In genomic region chr4:147088141-147088540, GRCh38 we compare ENCODE assay signal across 25 cellular contexts.
DNase-seq lines count a peak whose midpoint lies in the region; ATAC-seq and TF ChIP-seq lines count a peak whose summit lies in the region.
"Had no signal": no experiment of that assay in that cellular context is flagged by ENCODE, and none has a peak within 500 bp of the region (broad histone marks: within the 10 kb centered on the region; RNA-seq: fewer than 3 reads in every experiment).

No MANE protein-coding gene starts in this region.

- ATAC-seq in GM23338 = no peak
- no peak for ATAC-seq in thoracic aorta (ENCODE audit: insufficient number of reproducible peaks, low FRiP score, low read depth)
- no peak for ATAC-seq in effector memory CD8-positive, alpha-beta T cell (replicated peaks)
- ATAC-seq: HCT116; stimulated activated naive CD8-positive, alpha-beta T cell treated with anti-CD3 and anti-CD28 coated beads, Interleukin-15, Interleukin-2, amounts not matched to agents 100 U/mL and 50 U/mL, for 24 hours had no signal

- H3K4me1 ChIP-seq in GM23338 (ENCODE audit: insufficient read depth) (peaks cover 11% of the 10 kb centered on the region; the same call in 1 of the 2 replicates), thoracic aorta (ENCODE audit: control insufficient read depth in 1 of 2, low read depth in 2 of 2) (peaks cover 0 to 4% of the 10 kb centered on the region in 2 donors)
- H3K4me1 ChIP-seq: ascending aorta, parathyroid adenoma had no signal

- no peak overlapping the region for H3K27ac Mint-ChIP-seq in GM23338
- peak overlapping the region; percentile 78 for H3K27ac Mint-ChIP-seq in chondrocyte (ENCODE audit: unreplicated experiment)
- no peak overlapping the region for H3K27ac Mint-ChIP-seq in effector memory CD8-positive, alpha-beta T cell
- H3K27ac Mint-ChIP-seq: activated naive CD8-positive, alpha-beta T cell treated with anti-CD3 and anti-CD28 coated beads for 36 hours; dendritic cell treated with granulocyte-macrophage colony-stimulating factor and Interleukin-4, amounts not matched to agents 40 ng/mL and 50 ng/mL, for 4 days; endodermal cell; neural progenitor cell had no signal

- H3F3A ChIP-seq in GM23338 (replicated peaks; ENCODE audit: low read depth) = no peaks in the 10 kb centered on the region

- H3K27ac ChIP-seq in GM23338 (ENCODE audit: low read depth) (no peak overlapping the region), thoracic aorta (no peak overlapping the region), RWPE1 (no peak overlapping the region)
- H3K27ac ChIP-seq: ascending aorta, cardiac muscle cell, neural progenitor cell, parathyroid adenoma had no signal

- H3K4me2 ChIP-seq in GM23338 = no peak overlapping the region
- H3K4me2 ChIP-seq: smooth muscle cell had no signal

- no peak for DNase-seq in GM23338 (ENCODE audit: low spot score)
- no peak for DNase-seq in chondrocyte (ENCODE audit: low spot score)
- DNase-seq in fibroblast of the conjunctiva (ENCODE audit: low read depth) = peak; percentile 34
- DNase-seq in thoracic aorta (ENCODE audit: low spot score) = no peak
- no peak for DNase-seq in central memory CD4-positive, alpha-beta T cell
- DNase-seq in SK-N-DZ (ENCODE audit: low spot score) = no peak
- no peak for DNase-seq in effector memory CD8-positive, alpha-beta T cell
- no peak for DNase-seq in RWPE1 (ENCODE audit: low spot score)
- DNase-seq: activated CD4-positive, alpha-beta T cell treated with anti-CD3 and anti-CD28 coated beads for 48 hours; activated naive CD8-positive, alpha-beta T cell treated with anti-CD3 and anti-CD28 coated beads for 36 hours; C1 segment of cervical spinal cord; endodermal cell; mesendoderm; NCI-H146; NCI-H2107; stimulated activated CD4-positive, alpha-beta T cell treated with anti-CD3 and anti-CD28 coated beads, Interleukin-1b, Interleukin-23, amount 100 ng/mL, for 48 hours; stimulated activated naive CD8-positive, alpha-beta T cell treated with anti-CD3 and anti-CD28 coated beads, Interleukin-15, Interleukin-2, amounts not matched to agents 100 U/mL and 50 U/mL, for 24 hours; SW 1271 had no signal

- H3K36me3 Mint-ChIP-seq in GM23338 (ENCODE audit: low read depth) (no peaks in the 10 kb centered on the region), chondrocyte (ENCODE audit: low read depth) (no peaks in the 10 kb centered on the region)
- H3K36me3 Mint-ChIP-seq in effector memory CD8-positive, alpha-beta T cell (ENCODE audit: insufficient read depth) = no peaks in the 10 kb centered on the region
- H3K36me3 Mint-ChIP-seq: activated naive CD8-positive, alpha-beta T cell treated with anti-CD3 and anti-CD28 coated beads for 36 hours; neural progenitor cell had no signal

- H3K36me3 ChIP-seq in GM23338 (ENCODE audit: insufficient read depth) = no peaks in the 10 kb centered on the region
- H3K36me3 ChIP-seq in thoracic aorta = no peaks in the 10 kb centered on the region
- H3K36me3 ChIP-seq: ascending aorta, cardiac muscle cell, neural progenitor cell had no signal

- no peaks in the 10 kb centered on the region for H3K9me2 ChIP-seq in GM23338 (ENCODE audit: insufficient read depth)

- H2AFZ ChIP-seq in GM23338 = peak overlapping the region; percentile 82
- H2AFZ ChIP-seq: parathyroid adenoma had no signal

- CTCF ChIA-PET in RWPE1 (lab: Yijun Ruan, JAX) = no interaction called here

- POLR2A ChIA-PET in RWPE1 (lab: Yijun Ruan, JAX; ENCODE audit: low non-redundant PET) = no interaction called here

- no peaks in the 10 kb centered on the region for H3K79me2 ChIP-seq in GM23338 (replicated peaks; ENCODE audit: insufficient read depth)
- H3K79me2 ChIP-seq: parathyroid adenoma had no signal

- H3K4me3 ChIP-seq in GM23338 = no peak overlapping the region
- H3K4me3 ChIP-seq in thoracic aorta = peak overlapping the region; percentile 41
- H3K4me3 ChIP-seq: cardiac muscle cell, neural progenitor cell, smooth muscle cell had no signal

- H3K4me3 Mint-ChIP-seq in GM23338 (no peak overlapping the region), chondrocyte (ENCODE audit: unreplicated experiment) (peak overlapping the region; percentile 38)
- no peak overlapping the region for H3K4me3 Mint-ChIP-seq in effector memory CD8-positive, alpha-beta T cell
- H3K4me3 Mint-ChIP-seq: activated naive CD8-positive, alpha-beta T cell treated with anti-CD3 and anti-CD28 coated beads for 36 hours; dendritic cell treated with granulocyte-macrophage colony-stimulating factor and Interleukin-4, amounts not matched to agents 40 ng/mL and 50 ng/mL, for 4 days; endodermal cell; neural progenitor cell had no signal

- H3K4me1 Mint-ChIP-seq in GM23338 (peaks cover 14% of the 10 kb centered on the region), chondrocyte (ENCODE audit: low read depth) (peaks cover 31% of the 10 kb centered on the region)
- H3K4me1 Mint-ChIP-seq in effector memory CD8-positive, alpha-beta T cell (ENCODE audit: low read depth in 2 of 2) = no peaks in the 10 kb centered on the region
- H3K4me1 Mint-ChIP-seq: activated naive CD8-positive, alpha-beta T cell treated with anti-CD3 and anti-CD28 coated beads for 36 hours had no signal

- no peaks in the 10 kb centered on the region for H4K20me1 ChIP-seq in GM23338 (replicated peaks; ENCODE audit: insufficient read depth)

- TF ChIP-seq CTCF in GM23338 (conservative IDR thresholded peaks at IDR 0.05; ENCODE audit: low read depth in 2 of 2) (no peak), chondrocyte (IDR thresholded peaks at IDR 0.05) (no peak), thoracic aorta (IDR thresholded peaks at IDR 0.05) (no peak), RWPE1 (conservative IDR thresholded peaks at IDR 0.05; ENCODE audit: low read depth) (no peak)

- no peaks in the 10 kb centered on the region for H3K9me3 Mint-ChIP-seq in GM23338
- H3K9me3 Mint-ChIP-seq in chondrocyte (ENCODE audit: low read depth) = no peaks in the 10 kb centered on the region
- no peaks in the 10 kb centered on the region for H3K9me3 Mint-ChIP-seq in effector memory CD8-positive, alpha-beta T cell
- H3K9me3 Mint-ChIP-seq: activated naive CD8-positive, alpha-beta T cell treated with anti-CD3 and anti-CD28 coated beads for 36 hours; dendritic cell treated with granulocyte-macrophage colony-stimulating factor and Interleukin-4, amounts not matched to agents 40 ng/mL and 50 ng/mL, for 4 days; endodermal cell; neural progenitor cell had no signal

- H3K27me3 ChIP-seq in GM23338 (ENCODE audit: insufficient read depth) = no peaks in the 10 kb centered on the region
- no peaks in the 10 kb centered on the region for H3K27me3 ChIP-seq in thoracic aorta (replicated peaks; ENCODE audit: insufficient read depth)
- H3K27me3 ChIP-seq: ascending aorta, cardiac muscle cell, neural progenitor cell had no signal

- H3K27me3 Mint-ChIP-seq in GM23338 (ENCODE audit: insufficient read depth, low read depth, poor library complexity) = no peaks in the 10 kb centered on the region
- H3K27me3 Mint-ChIP-seq in chondrocyte (ENCODE audit: low read depth) = no peaks in the 10 kb centered on the region
- H3K27me3 Mint-ChIP-seq in effector memory CD8-positive, alpha-beta T cell = peaks cover 25 to 39% of the 10 kb centered on the region in 2 donors
- H3K27me3 Mint-ChIP-seq: dendritic cell treated with granulocyte-macrophage colony-stimulating factor and Interleukin-4, amounts not matched to agents 40 ng/mL and 50 ng/mL, for 4 days had no signal

- no peaks in the 10 kb centered on the region for H3K9me3 ChIP-seq in thoracic aorta
- H3K9me3 ChIP-seq: ascending aorta had no signal

TF ChIP-seq in GM23338, 12 proteins besides CTCF, POLR2A, EP300 and RAD21:
- TF ChIP-seq JUNB (IDR thresholded peaks at IDR 0.05; ENCODE audit: unreplicated experiment) (no peak), ETS1 (IDR thresholded peaks at IDR 0.05) (no peak), ZNF114 (CRISPR knock-in tag; IDR thresholded peaks at IDR 0.05) (no peak), ZNF331 (CRISPR knock-in tag; IDR thresholded peaks at IDR 0.05; ENCODE audit: low read depth) (no peak), EZH2phosphoT487 (IDR thresholded peaks at IDR 0.05; ENCODE audit: unreplicated experiment) (no peak), CREB1 (CRISPR knock-in tag; IDR thresholded peaks at IDR 0.05; ENCODE audit: low read depth) (no peak), EZH2 (IDR thresholded peaks at IDR 0.05; ENCODE audit: low read depth, unreplicated experiment) (no peak)
- TF ChIP-seq, protein P1, sequence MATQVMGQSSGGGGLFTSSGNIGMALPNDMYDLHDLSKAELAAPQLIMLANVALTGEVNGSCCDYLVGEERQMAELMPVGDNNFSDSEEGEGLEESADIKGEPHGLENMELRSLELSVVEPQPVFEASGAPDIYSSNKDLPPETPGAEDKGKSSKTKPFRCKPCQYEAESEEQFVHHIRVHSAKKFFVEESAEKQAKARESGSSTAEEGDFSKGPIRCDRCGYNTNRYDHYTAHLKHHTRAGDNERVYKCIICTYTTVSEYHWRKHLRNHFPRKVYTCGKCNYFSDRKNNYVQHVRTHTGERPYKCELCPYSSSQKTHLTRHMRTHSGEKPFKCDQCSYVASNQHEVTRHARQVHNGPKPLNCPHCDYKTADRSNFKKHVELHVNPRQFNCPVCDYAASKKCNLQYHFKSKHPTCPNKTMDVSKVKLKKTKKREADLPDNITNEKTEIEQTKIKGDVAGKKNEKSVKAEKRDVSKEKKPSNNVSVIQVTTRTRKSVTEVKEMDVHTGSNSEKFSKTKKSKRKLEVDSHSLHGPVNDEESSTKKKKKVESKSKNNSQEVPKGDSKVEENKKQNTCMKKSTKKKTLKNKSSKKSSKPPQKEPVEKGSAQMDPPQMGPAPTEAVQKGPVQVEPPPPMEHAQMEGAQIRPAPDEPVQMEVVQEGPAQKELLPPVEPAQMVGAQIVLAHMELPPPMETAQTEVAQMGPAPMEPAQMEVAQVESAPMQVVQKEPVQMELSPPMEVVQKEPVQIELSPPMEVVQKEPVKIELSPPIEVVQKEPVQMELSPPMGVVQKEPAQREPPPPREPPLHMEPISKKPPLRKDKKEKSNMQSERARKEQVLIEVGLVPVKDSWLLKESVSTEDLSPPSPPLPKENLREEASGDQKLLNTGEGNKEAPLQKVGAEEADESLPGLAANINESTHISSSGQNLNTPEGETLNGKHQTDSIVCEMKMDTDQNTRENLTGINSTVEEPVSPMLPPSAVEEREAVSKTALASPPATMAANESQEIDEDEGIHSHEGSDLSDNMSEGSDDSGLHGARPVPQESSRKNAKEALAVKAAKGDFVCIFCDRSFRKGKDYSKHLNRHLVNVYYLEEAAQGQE (IDR thresholded peaks at IDR 0.05; ENCODE audit: unreplicated experiment) = no peak
